8 cellular contexts compared by ENCODE assay signal in the genomic region with DNA sequence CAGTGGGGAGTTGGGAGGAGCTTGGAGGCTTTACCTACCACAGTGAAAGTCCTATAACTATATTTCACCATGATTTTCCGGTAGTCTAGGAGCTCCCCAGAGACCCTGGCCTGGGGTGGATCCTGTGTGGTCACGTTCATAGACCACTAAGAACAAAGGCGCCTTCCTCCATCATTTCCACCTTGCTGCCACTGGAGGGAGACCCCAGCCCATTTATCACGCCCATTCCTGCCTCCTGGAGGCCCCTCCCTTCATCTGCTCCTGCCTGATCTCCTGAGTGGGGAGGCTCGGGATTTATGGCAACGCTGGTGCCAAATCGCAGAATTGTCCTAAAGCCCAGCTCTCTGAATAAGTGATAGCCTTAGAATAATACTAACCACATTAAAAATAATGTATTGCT.
DNase-seq lines count a peak whose midpoint lies in the region.

No MANE protein-coding gene starts in this region.

- DNase-seq in ACHN (peak; percentile 24), HuH-7 (ENCODE audit: low spot score) (peak; percentile 23), SHP77 treated with DMSO at 0.1 percent for 48 hours (lab: John Stamatoyannopoulos, UW) (peak; percentile 20), iPS-NIHi11 (ENCODE audit: low spot score) (peak; percentile 67), HPDE6-E6E7 (ENCODE audit: extremely low spot score) (no peak), NCI-H2196 treated with DMSO at 0.1 percent for 48 hours (lab: John Stamatoyannopoulos, UW; ENCODE audit: unreplicated experiment) (no peak), DMS79 (lab: John Stamatoyannopoulos, UW) (no peak)
- DNase-seq in stimulated activated CD4-positive, alpha-beta T cell treated with anti-CD3 and anti-CD28 coated beads, Interleukin-4, amount 100 ng/mL, for 4 hours: no peak

- in situ Hi-C loops in ACHN (cut with HindIII; ENCODE audit: low pct_ligation_motif_present, low pct_unique_long_range_greater_than_20kb, low sequenced_read_pairs): no loop called here

Comparison
In these comparisons a context has a peak if more than half of its experiments do, and no peak if none do; other contexts are left out.
1. DNase-seq: peak in ACHN (single experiment), HuH-7 (single experiment), SHP77 treated with DMSO at 0.1 percent for 48 hours (single experiment) and iPS-NIHi11 (single experiment); none in HPDE6-E6E7 (single experiment), stimulated activated CD4-positive, alpha-beta T cell treated with anti-CD3 and anti-CD28 coated beads, Interleukin-4, amount 100 ng/mL, for 4 hours (0 of 2), NCI-H2196 treated with DMSO at 0.1 percent for 48 hours (single experiment) and DMS79 (single experiment).